27 cellular contexts compared by ENCODE assay signal in the genomic region with DNA sequence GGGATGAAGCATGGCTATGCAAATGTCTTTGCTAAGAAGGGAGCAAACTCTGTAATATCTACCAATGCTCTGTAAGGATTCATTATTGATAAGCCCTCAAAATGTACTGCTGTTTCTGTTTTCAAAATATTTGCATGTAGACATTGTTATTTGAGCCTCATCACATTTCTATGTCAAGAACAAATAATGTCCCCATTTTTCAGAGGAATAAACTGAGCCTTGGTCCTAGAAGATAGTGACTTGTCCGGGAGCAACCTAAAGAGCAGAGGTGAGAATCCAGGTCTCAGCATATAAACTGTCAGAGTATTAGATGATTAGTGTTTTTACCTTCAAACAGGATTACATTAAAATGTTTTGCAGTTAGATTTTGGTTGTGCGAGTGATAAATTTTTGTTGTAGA.
"Had no signal": no experiment of that assay in that cellular context is flagged by ENCODE, and none has a peak within 500 bp of the region (broad histone marks: within the 10 kb centered on the region; RNA-seq: fewer than 3 reads in every experiment).

No MANE protein-coding gene starts in this region.

- H3K4me1 ChIP-seq: stomach, suprapubic skin, testis, thyroid gland, tibial artery, tibial nerve, transverse colon, upper lobe of left lung, upper lobe of right lung, uterus, vagina had no signal

- H3K4me3 ChIP-seq: stomach, suprapubic skin, testis, thoracic aorta, thyroid gland, tibial artery, tibial nerve, transverse colon, upper lobe of left lung, upper lobe of right lung, uterus, vagina had no signal

- H3K27me3 ChIP-seq: suprapubic skin, testis, thyroid gland, tibial artery, tibial nerve, transverse colon, upper lobe of left lung, uterus, vagina had no signal

- H3K27ac ChIP-seq: stomach, suprapubic skin, testis, thoracic aorta, thyroid gland, tibial artery, tibial nerve, transverse colon, upper lobe of left lung, upper lobe of right lung, uterus, vagina had no signal

- DNase-seq: stimulated activated CD4-positive, alpha-beta T cell treated with anti-CD3 and anti-CD28 coated beads, Interleukin-2, amount 100 ng/mL, for 48 hours; stimulated activated CD4-positive, alpha-beta T cell treated with anti-CD3 and anti-CD28 coated beads, Interleukin-4, amount 100 ng/mL, for 1 hour; stimulated activated CD4-positive, alpha-beta T cell treated with anti-CD3 and anti-CD28 coated beads, Interleukin-4, amount 100 ng/mL, for 24 hours; stimulated activated CD4-positive, alpha-beta T cell treated with anti-CD3 and anti-CD28 coated beads, Interleukin-4, amount 100 ng/mL, for 4 hours; stimulated activated CD8-positive, alpha-beta memory T cell treated with anti-CD3 and anti-CD28 coated beads, Interleukin-4, amount 100 ng/mL, for 48 hours; stimulated activated naive B cell treated with anti-CD40 and anti-IgM and Interleukin-4, amounts not matched to agents 10 μg/mL and 1 μg/mL and 100 μg/mL, for 72 hours; stimulated activated naive CD4-positive, alpha-beta T cell; stimulated activated naive CD4-positive, alpha-beta T cell treated with Interleukin-2 at 50 U/mL for 16 hours; stimulated activated naive CD8-positive, alpha-beta T cell treated with anti-CD3 and anti-CD28 coated beads, Interleukin-15, amount 100 ng/mL, for 72 hours; stimulated activated naive CD8-positive, alpha-beta T cell treated with anti-CD3 and anti-CD28 coated beads, Interleukin-15, Interleukin-2, amounts not matched to agents 100 U/mL and 50 U/mL, for 24 hours; stomach; substantia nigra; testis; thyroid gland; tibial artery; transverse colon; trophoblast cell; upper lobe of left lung; upper lobe of right lung; uterus had no signal

- H3K9me3 ChIP-seq: stomach, suprapubic skin, testis, thoracic aorta, thyroid gland, tibial artery, tibial nerve, transverse colon, upper lobe of left lung, upper lobe of right lung, uterus, vagina had no signal

- H3K36me3 ChIP-seq: stomach, suprapubic skin, thoracic aorta, thyroid gland, tibial artery, tibial nerve, transverse colon, upper lobe of left lung, upper lobe of right lung, uterus, vagina had no signal

- ATAC-seq: stimulated activated effector memory CD8-positive, alpha-beta T cell treated with anti-CD3 and anti-CD28 coated beads, Interleukin-12 subunit alpha, Interleukin-12 subunit beta, amount 100 ng/mL, for 72 hours; stimulated activated memory B cell treated with anti-CD40 and anti-IgM and Interleukin-4, amounts not matched to agents 10 μg/mL and 1 μg/mL and 100 μg/mL, for 72 hours; stimulated activated naive B cell treated with anti-CD40 and anti-IgM and Interleukin-4, amounts not matched to agents 10 μg/mL and 1 μg/mL and 100 μg/mL, for 72 hours; stimulated activated naive CD8-positive, alpha-beta T cell treated with anti-CD3 and anti-CD28 coated beads, Interleukin-15, amount 100 ng/mL, for 72 hours; stimulated activated naive CD8-positive, alpha-beta T cell treated with anti-CD3 and anti-CD28 coated beads, Interleukin-15, Interleukin-2, amounts not matched to agents 100 U/mL and 50 U/mL, for 24 hours; upper lobe of right lung had no signal

- FAIRE-seq: urothelium cell line had no signal
